Comparison of ENCODE assay signal across 8 cellular contexts in the genomic region with DNA sequence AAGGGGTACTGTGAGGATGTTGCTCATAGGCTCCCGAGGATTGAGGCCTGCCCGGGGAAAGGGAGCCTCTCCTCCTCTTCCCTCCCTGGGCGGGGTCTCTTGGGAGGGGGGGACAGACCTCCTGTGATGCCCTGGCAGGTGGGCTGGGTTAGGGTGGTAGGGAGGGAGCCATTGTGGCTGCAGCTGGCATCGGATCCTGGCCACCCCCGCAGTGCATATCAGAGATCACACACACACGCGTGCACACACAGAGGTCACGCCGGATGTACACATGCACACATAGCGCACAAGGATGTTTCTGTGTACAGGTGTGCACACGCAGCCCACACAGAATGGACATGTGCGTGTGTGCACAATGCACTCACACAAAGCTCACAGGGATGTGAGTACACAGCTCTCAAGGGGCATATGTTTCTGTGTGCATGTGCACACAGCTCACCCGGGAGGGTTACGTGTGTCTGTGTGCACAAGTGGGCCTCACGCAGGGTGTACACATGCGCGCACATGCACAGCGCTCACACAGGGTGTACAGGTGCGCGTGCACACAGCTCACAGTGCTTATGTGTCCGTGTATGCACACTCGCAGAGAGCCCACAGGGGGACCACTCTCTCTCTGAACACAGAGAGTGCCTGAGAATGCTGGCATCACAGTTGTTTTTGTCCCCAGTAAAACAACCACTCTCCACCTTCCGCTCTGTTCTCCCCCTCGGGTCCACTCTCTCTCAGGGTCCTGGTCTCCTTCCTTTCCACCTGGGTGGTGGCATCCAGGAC. TPM values are rescaled to one million over a fixed set of nuclear protein-coding genes. Genes with fewer than 3 reads are reported as not detected.
DNase-seq lines count a peak whose midpoint lies in the region; ATAC-seq and TF ChIP-seq lines count a peak whose summit lies in the region.

No MANE protein-coding gene starts in this region.

- peak overlapping the region in 6 of 7 donors; percentile 33 to 81 (median 56) for H3K4me3 Mint-ChIP-seq in CD8-positive, alpha-beta memory T cell
- peak overlapping the region; percentile 68 to 71 (median 69) for H3K4me3 Mint-ChIP-seq in nephron

- TF ChIP-seq CTCF in brain microvascular endothelial cell (IDR thresholded peaks at IDR 0.05; ENCODE audit: low read depth, low read length, missing control alignments) (no peak), nephron (IDR thresholded peaks at IDR 0.05; ENCODE audit: unreplicated experiment in 3 of 3) (no peak)

- H3K36me3 Mint-ChIP-seq in CD8-positive, alpha-beta memory T cell = no peaks in the 10 kb centered on the region
- no peaks in the 10 kb centered on the region for H3K36me3 Mint-ChIP-seq in nephron (ENCODE audit: low read depth)

- in situ Hi-C loops in brain microvascular endothelial cell (cut with HindIII; ENCODE audit: low pct_ligation_motif_present, low sequenced_read_pairs) = no loop called here

- no peak overlapping the region for H3K27ac ChIP-seq in CD8-positive, alpha-beta memory T cell (ENCODE audit: low read depth, low read length)
- H3K27ac ChIP-seq in brain microvascular endothelial cell = no peak overlapping the region

- H3K4me1 ChIP-seq in CD8-positive, alpha-beta memory T cell (ENCODE audit: insufficient read depth, low read length) = peaks cover 11% of the 10 kb centered on the region

- H3K4me3 ChIP-seq in CD8-positive, alpha-beta memory T cell (ENCODE audit: low read length) = no peak overlapping the region
- peak overlapping the region; percentile 55 for H3K4me3 ChIP-seq in brain microvascular endothelial cell (ENCODE audit: low read depth, low read length)

- POLR2A ChIA-PET in CD8-positive, alpha-beta memory T cell (lab: Charles Lee) = interaction anchor here (0.6 to 1.6 kb wide), 4 partner anchors 33 to 240 kb away, joined by 3 to 7 read pairs (median 3); no protein-coding TSS in a partner anchor

- CTCF ChIA-PET in CD8-positive, alpha-beta memory T cell (lab: Charles Lee) = interaction anchor here (1.0 to 13.7 kb wide), 12 partner anchors 8 to 198 kb away, joined by 3 to 365 read pairs (median 4); a partner anchor contains a TSS

- H3K9me3 ChIP-seq in CD8-positive, alpha-beta memory T cell (ENCODE audit: low read length) = no peaks in the 10 kb centered on the region

- peaks cover 9 to 22% (median 9%) of the 10 kb centered on the region in 3 donors for H3K4me1 Mint-ChIP-seq in CD8-positive, alpha-beta memory T cell
- H3K4me1 Mint-ChIP-seq in nephron = peaks cover 15% of the 10 kb centered on the region

- H3K27me3 Mint-ChIP-seq in CD8-positive, alpha-beta memory T cell = peaks cover 7 to 17% of the 10 kb centered on the region in 2 donors
- peaks cover 31% of the 10 kb centered on the region for H3K27me3 Mint-ChIP-seq in nephron (ENCODE audit: low read depth)

- peak; percentile 9 for ATAC-seq in HG03280 (IDR thresholded peaks at IDR 0.05; ENCODE audit: unreplicated experiment)
- no peak for ATAC-seq in HG02970 (IDR thresholded peaks at IDR 0.05; ENCODE audit: low FRiP score, unreplicated experiment)

- no peaks in the 10 kb centered on the region for H3K9me3 Mint-ChIP-seq in CD8-positive, alpha-beta memory T cell
- no peaks in the 10 kb centered on the region for H3K9me3 Mint-ChIP-seq in nephron

- no peak overlapping the region for H3K27ac Mint-ChIP-seq in CD8-positive, alpha-beta memory T cell
- H3K27ac Mint-ChIP-seq in nephron = no peak overlapping the region

- no peak for DNase-seq in CD8-positive, alpha-beta memory T cell
- DNase-seq in brain microvascular endothelial cell = no peak
- DNase-seq in H4 (ENCODE audit: low spot score) = no peak
- DNase-seq in 8988T = no peak
- DNase-seq in GM03348 (ENCODE audit: low spot score) = no peak

- H3K27me3 ChIP-seq in CD8-positive, alpha-beta memory T cell (ENCODE audit: insufficient read depth, low read length, poor library complexity, severe bottlenecking) = no peaks in the 10 kb centered on the region
- no peaks in the 10 kb centered on the region for H3K27me3 ChIP-seq in brain microvascular endothelial cell (replicated peaks)

- H3K36me3 ChIP-seq in CD8-positive, alpha-beta memory T cell (ENCODE audit: insufficient read depth, low read length) = no peaks in the 10 kb centered on the region
- H3K36me3 ChIP-seq in brain microvascular endothelial cell (replicated peaks) = no peaks in the 10 kb centered on the region

RNA-seq across cellular contexts. Expression of a gene that starts 2.4 kb away (rescaled TPM):
- under 1 TPM in 1 of 2 experiments, not detected in 1; 0.24 TPM for total RNA-seq in CD8-positive, alpha-beta memory T cell
- 0.40 TPM for polyA plus RNA-seq in CD8-positive, alpha-beta memory T cell
- total RNA-seq in H4 (2014; rRNA removed; shearing (Covaris generic)) = not detected in 2 replicates

RNA-seq across cellular contexts. Expression of a gene that starts 53.1 kb away (rescaled TPM):
- 10 to 100 TPM; 37.4 to 37.8 TPM for total RNA-seq in CD8-positive, alpha-beta memory T cell
- 14.0 TPM for polyA plus RNA-seq in CD8-positive, alpha-beta memory T cell
- 17.7 and 19.7 TPM in 2 replicates for total RNA-seq in H4 (2014; rRNA removed; shearing (Covaris generic))

RNA-seq across cellular contexts. Expression of a gene that starts 55.6 kb away (rescaled TPM):
- 100 to 1,000 TPM; 138 to 143 TPM for total RNA-seq in CD8-positive, alpha-beta memory T cell
- polyA plus RNA-seq in CD8-positive, alpha-beta memory T cell = 0.86 TPM
- total RNA-seq in H4 (2014; rRNA removed; shearing (Covaris generic)) = 194 and 219 TPM in 2 replicates
